In genomic region chr5:181192337-181193046, GRCh38 we compare ENCODE assay signal across 1 cellular context.
TF ChIP-seq lines count a peak whose summit lies in the region.

No MANE protein-coding gene starts in this region.

TF ChIP-seq in K562, 482 proteins besides CTCF, POLR2A, EP300 and RAD21:
- TF ChIP-seq ZNF785 (CRISPR knock-in tag; IDR thresholded peaks at IDR 0.05): no peak
- 0 out of 2 replicates have a peak, but pooled peaks have one; percentile 10 for TF ChIP-seq NKRF (IDR thresholded peaks at IDR 0.05; ENCODE audit: borderline replicate concordance)
- TF ChIP-seq ZSCAN32 (CRISPR knock-in tag; IDR thresholded peaks at IDR 0.05): no peak
- no peak for TF ChIP-seq PATZ1 (CRISPR knock-in tag; IDR thresholded peaks at IDR 0.05; ENCODE audit: borderline replicate concordance)
- TF ChIP-seq CHD1 (IDR thresholded peaks at IDR 0.05; ENCODE audit: low read length): peak; percentile 54
- peak; percentile 69; the same call in 1 of the 2 replicates for TF ChIP-seq ZFP91 (CRISPR knock-in tag; IDR thresholded peaks at IDR 0.05)
- peak; percentile 14; the same call in 1 of the 2 replicates for TF ChIP-seq L3MBTL2 (IDR thresholded peaks at IDR 0.05)
- TF ChIP-seq PREB (CRISPR knock-in tag; IDR thresholded peaks at IDR 0.05): no peak
- TF ChIP-seq E2F6 (IDR thresholded peaks at IDR 0.05; ENCODE audit: borderline replicate concordance in 1 of 2, extremely low read depth in 1 of 2, insufficient read depth in 1 of 2, insufficient read length in 1 of 2, low read depth in 1 of 2, low read length in 1 of 2, poor library complexity in 1 of 2, severe bottlenecking in 1 of 2): peak in 1 of 2 experiments; percentile 55
- TF ChIP-seq CAMTA2 (CRISPR knock-in tag; conservative IDR thresholded peaks at IDR 0.05): 0 out of 2 replicates have a peak, but pooled peaks have one; percentile 32
- 0 out of 4 replicates have a peak, but pooled peaks of 1 of the 2 experiments have one; percentile 3 for TF ChIP-seq SIN3A (IDR thresholded peaks at IDR 0.05; ENCODE audit: borderline replicate concordance in 2 of 2, control insufficient read depth in 1 of 2, low read depth in 2 of 2, low read length in 2 of 2)
- 0 out of 2 replicates have a peak, but pooled peaks have one; percentile 18 for TF ChIP-seq ARID1B (IDR thresholded peaks at IDR 0.05)
- 0 out of 2 replicates have a peak, but pooled peaks have one; percentile 4 for TF ChIP-seq EGR1 (conservative IDR thresholded peaks at IDR 0.05)
